ENCODE assay signal across 24 cellular contexts in genomic region chr21:45423201-45423955, GRCh38. TPM values are rescaled to one million over a fixed set of nuclear protein-coding genes. Genes with fewer than 3 reads are reported as not detected.
DNase-seq lines count a peak whose midpoint lies in the region; ATAC-seq and TF ChIP-seq lines count a peak whose summit lies in the region.
"Had no signal": no experiment of that assay in that cellular context is flagged by ENCODE, and none has a peak within 500 bp of the region (broad histone marks: within the 10 kb centered on the region; RNA-seq: fewer than 3 reads in every experiment).

No MANE protein-coding gene starts in this region.

- TF ChIP-seq POLR2A in spleen (IDR thresholded peaks at IDR 0.05) = no peak

- H3K27ac ChIP-seq in lower lobe of right lung (no peak overlapping the region), spleen (no peak overlapping the region)
- H3K27ac ChIP-seq: SJSA1, testis had no signal

- no peaks in the 10 kb centered on the region for H3K9me3 Mint-ChIP-seq in activated T-helper 2 cell treated with anti-CD3 and anti-CD28 coated beads, Interferon-gamma antibody, Interleukin-2, Interleukin-4, amounts not matched to agents 10 μg/mL and 5 μg/mL and 100 μg/mL, durations not matched to agents 14 hours and 24 hours and 36 hours
- H3K9me3 Mint-ChIP-seq: activated naive CD4-positive, alpha-beta T cell treated with anti-CD3 and anti-CD28 coated beads, Interleukin-2, amount 50 U/mL, for 72 hours; CD4-positive, alpha-beta T cell; mesothelial cell of epicardium; natural killer cell treated with Interleukin-12 subunit alpha and Interleukin-12 subunit beta and Interleukin-15 and Interleukin-18, amount 100 ng/mL, for 72 hours; stimulated activated naive B cell treated with anti-CD40 and anti-IgM and Interleukin-4, amounts not matched to agents 10 μg/mL and 1 μg/mL and 100 μg/mL, for 72 hours; T-helper 1 cell treated with Interleukin-12 subunit alpha and Interleukin-12 subunit beta and Interleukin-4 antibody, amounts not matched to agents 30 μg/mL and 1 μg/mL, for 36 hours had no signal

- H3K36me3 ChIP-seq in lower lobe of right lung (no peaks in the 10 kb centered on the region), spleen (no peaks in the 10 kb centered on the region)

- H3K27me3 Mint-ChIP-seq in activated T-helper 2 cell treated with anti-CD3 and anti-CD28 coated beads, Interferon-gamma antibody, Interleukin-2, Interleukin-4, amounts not matched to agents 10 μg/mL and 5 μg/mL and 100 μg/mL, durations not matched to agents 14 hours and 24 hours and 36 hours (ENCODE audit: low read depth) = no peaks in the 10 kb centered on the region
- H3K27me3 Mint-ChIP-seq: natural killer cell treated with Interleukin-12 subunit alpha and Interleukin-12 subunit beta and Interleukin-15 and Interleukin-18, amount 100 ng/mL, for 72 hours had no signal

- WGBS in spleen, 5 donors = 84 to 94% (median 91%) methylated on average over 15 to 23 of the region's 23 CpGs

- no peak overlapping the region for H3K27ac Mint-ChIP-seq in activated T-helper 2 cell treated with anti-CD3 and anti-CD28 coated beads, Interferon-gamma antibody, Interleukin-2, Interleukin-4, amounts not matched to agents 10 μg/mL and 5 μg/mL and 100 μg/mL, durations not matched to agents 14 hours and 24 hours and 36 hours
- H3K27ac Mint-ChIP-seq: activated naive CD4-positive, alpha-beta T cell treated with anti-CD3 and anti-CD28 coated beads, Interleukin-2, amount 50 U/mL, for 72 hours; CD4-positive, alpha-beta T cell; natural killer cell treated with Interleukin-12 subunit alpha and Interleukin-12 subunit beta and Interleukin-15 and Interleukin-18, amount 100 ng/mL, for 72 hours; stimulated activated naive B cell treated with anti-CD40 and anti-IgM and Interleukin-4, amounts not matched to agents 10 μg/mL and 1 μg/mL and 100 μg/mL, for 72 hours; T-helper 1 cell treated with Interleukin-12 subunit alpha and Interleukin-12 subunit beta and Interleukin-4 antibody, amounts not matched to agents 30 μg/mL and 1 μg/mL, for 36 hours had no signal

- peak; percentile 90 for DNase-seq in HuH-7.5 (ENCODE audit: low spot score)
- DNase-seq in epithelial cell of proximal tubule (ENCODE audit: low read depth) = no peak
- peak; percentile 35 for DNase-seq in lower lobe of right lung
- peak; percentile 36 for DNase-seq in spleen
- no peak for DNase-seq in activated T-helper 2 cell treated with anti-CD3 and anti-CD28 coated beads, Interferon-gamma antibody, Interleukin-2, Interleukin-4, amounts not matched to agents 10 μg/mL and 5 μg/mL and 100 μg/mL, durations not matched to agents 14 hours and 24 hours and 36 hours (ENCODE audit: low spot score)
- DNase-seq in NCI-H2029 (lab: John Stamatoyannopoulos, UW) = no peak
- DNase-seq: activated CD4-positive, alpha-beta T cell treated with anti-CD3 and anti-CD28 coated beads for 4 hours; CD4-positive, alpha-beta T cell; DMS53; GF-D8; NCI-H1092 treated with DMSO at 0.1 percent for 48 hours; NCI-H446 treated with DMSO at 0.1 percent for 48 hours; OCI-M1; stimulated activated CD4-positive, alpha-beta T cell treated with anti-CD3 and anti-CD28 coated beads, Interleukin-2, amount 100 ng/mL, for 24 hours; stimulated activated naive B cell treated with anti-CD40 and anti-IgM and Interleukin-4, amounts not matched to agents 10 μg/mL and 1 μg/mL and 100 μg/mL, for 72 hours; testis had no signal

- intact Hi-C loops in lower lobe of right lung (cut with DNase I) (no loop called here), spleen (cut with DNase I; ENCODE audit: low total_unique reads) (no loop called here)
- intact Hi-C loops in activated T-helper 2 cell treated with anti-CD3 and anti-CD28 coated beads, Interferon-gamma antibody, Interleukin-2, Interleukin-4, amounts not matched to agents 10 μg/mL and 5 μg/mL and 100 μg/mL, durations not matched to agents 14 hours and 24 hours and 36 hours (cut with micrococcal nuclease) = no loop called here

- H3K4me1 Mint-ChIP-seq in activated T-helper 2 cell treated with anti-CD3 and anti-CD28 coated beads, Interferon-gamma antibody, Interleukin-2, Interleukin-4, amounts not matched to agents 10 μg/mL and 5 μg/mL and 100 μg/mL, durations not matched to agents 14 hours and 24 hours and 36 hours (ENCODE audit: low read depth) = no peaks in the 10 kb centered on the region
- H3K4me1 Mint-ChIP-seq: stimulated activated naive B cell treated with anti-CD40 and anti-IgM and Interleukin-4, amounts not matched to agents 10 μg/mL and 1 μg/mL and 100 μg/mL, for 72 hours had no signal

- no peaks in the 10 kb centered on the region for H3K27me3 ChIP-seq in lower lobe of right lung (ENCODE audit: low read depth)
- H3K27me3 ChIP-seq in spleen (replicated peaks in 1 of 7) = no peaks in the 10 kb centered on the region
- H3K27me3 ChIP-seq: SJSA1, testis had no signal

- H3K4me3 Mint-ChIP-seq in activated T-helper 2 cell treated with anti-CD3 and anti-CD28 coated beads, Interferon-gamma antibody, Interleukin-2, Interleukin-4, amounts not matched to agents 10 μg/mL and 5 μg/mL and 100 μg/mL, durations not matched to agents 14 hours and 24 hours and 36 hours (ENCODE audit: low read depth) = no peak overlapping the region
- H3K4me3 Mint-ChIP-seq: CD4-positive, alpha-beta T cell; mesothelial cell of epicardium; natural killer cell treated with Interleukin-12 subunit alpha and Interleukin-12 subunit beta and Interleukin-15 and Interleukin-18, amount 100 ng/mL, for 72 hours; stimulated activated naive B cell treated with anti-CD40 and anti-IgM and Interleukin-4, amounts not matched to agents 10 μg/mL and 1 μg/mL and 100 μg/mL, for 72 hours; T-helper 1 cell treated with Interleukin-12 subunit alpha and Interleukin-12 subunit beta and Interleukin-4 antibody, amounts not matched to agents 30 μg/mL and 1 μg/mL, for 36 hours had no signal

- H3K4me1 ChIP-seq in lower lobe of right lung = no peaks in the 10 kb centered on the region
- peaks cover 0 to 16% (median 3%) of the 10 kb centered on the region in 6 donors for H3K4me1 ChIP-seq in spleen
- H3K4me1 ChIP-seq: testis had no signal

- no peaks in the 10 kb centered on the region for H3K9me3 ChIP-seq in lower lobe of right lung
- no peaks in the 10 kb centered on the region for H3K9me3 ChIP-seq in spleen
- H3K9me3 ChIP-seq: SJSA1, testis had no signal

- TF ChIP-seq CTCF in epithelial cell of proximal tubule (conservative IDR thresholded peaks at IDR 0.05; ENCODE audit: low read depth, low read length) = no peak
- TF ChIP-seq CTCF in lower lobe of right lung (IDR thresholded peaks at IDR 0.05) = no peak
- no peak for TF ChIP-seq CTCF in spleen (IDR thresholded peaks at IDR 0.05 in 8 of 11, conservative IDR thresholded peaks at IDR 0.05 in 3 of 11)

- ATAC-seq in lower lobe of right lung (no peak), GM19023 (IDR thresholded peaks at IDR 0.05; ENCODE audit: unreplicated experiment) (no peak), GM18868 (IDR thresholded peaks at IDR 0.05; ENCODE audit: unreplicated experiment) (no peak)
- ATAC-seq: activated naive CD4-positive, alpha-beta T cell treated with anti-CD3 and anti-CD28 coated beads, Interleukin-2, amount 50 U/mL, for 72 hours; natural killer cell treated with Interleukin-12 subunit alpha and Interleukin-12 subunit beta and Interleukin-15 and Interleukin-18, amount 100 ng/mL, for 72 hours; stimulated activated naive B cell treated with anti-CD40 and anti-IgM and Interleukin-4, amounts not matched to agents 10 μg/mL and 1 μg/mL and 100 μg/mL, for 72 hours had no signal

- H3K4me3 ChIP-seq in epithelial cell of proximal tubule (ENCODE audit: low read depth, low read length) = peak overlapping the region; percentile 20
- H3K4me3 ChIP-seq in lower lobe of right lung = no peak overlapping the region
- no peak overlapping the region for H3K4me3 ChIP-seq in spleen
- H3K4me3 ChIP-seq: SJSA1, skin epidermis, testis had no signal

- H3K36me3 Mint-ChIP-seq in activated T-helper 2 cell treated with anti-CD3 and anti-CD28 coated beads, Interferon-gamma antibody, Interleukin-2, Interleukin-4, amounts not matched to agents 10 μg/mL and 5 μg/mL and 100 μg/mL, durations not matched to agents 14 hours and 24 hours and 36 hours (ENCODE audit: low read depth) = no peaks in the 10 kb centered on the region
- H3K36me3 Mint-ChIP-seq: activated naive CD4-positive, alpha-beta T cell treated with anti-CD3 and anti-CD28 coated beads, Interleukin-2, amount 50 U/mL, for 72 hours; mesothelial cell of epicardium; natural killer cell treated with Interleukin-12 subunit alpha and Interleukin-12 subunit beta and Interleukin-15 and Interleukin-18, amount 100 ng/mL, for 72 hours; stimulated activated naive B cell treated with anti-CD40 and anti-IgM and Interleukin-4, amounts not matched to agents 10 μg/mL and 1 μg/mL and 100 μg/mL, for 72 hours had no signal

RNA-seq across cellular contexts. Expression of gene COL18A1, which starts 18.4 kb away (rescaled TPM):
- total RNA-seq in epithelial cell of proximal tubule (346 and 535 TPM in 2 replicates), lower lobe of right lung (45.1 TPM), spleen (100 to 1,000 TPM in 3 of 7 donors, 10 to 100 TPM in 4; 71.8 to 208 (median 99.6) TPM)
- 10 to 100 TPM; 35.0 to 66.9 (median 60.0) TPM for polyA plus RNA-seq in spleen
- 2.9 and 3.4 TPM in 2 replicates for total RNA-seq in activated T-helper 2 cell treated with anti-CD3 and anti-CD28 coated beads, Interferon-gamma antibody, Interleukin-2, Interleukin-4, amounts not matched to agents 10 μg/mL and 5 μg/mL and 100 μg/mL, durations not matched to agents 14 hours and 24 hours and 36 hours

Comparison
In these comparisons a context has a peak if more than half of its experiments do, and no peak if none do; other contexts are left out.
1. DNase-seq: peak in HuH-7.5 (single experiment), lower lobe of right lung (single experiment) and spleen (single experiment); none in epithelial cell of proximal tubule (single experiment), activated T-helper 2 cell treated with anti-CD3 and anti-CD28 coated beads, Interferon-gamma antibody, Interleukin-2, Interleukin-4, amounts not matched to agents 10 μg/mL and 5 μg/mL and 100 μg/mL, durations not matched to agents 14 hours and 24 hours and 36 hours (single experiment) and NCI-H2029 (single experiment).
2. RNA of gene COL18A1, which starts 18.4 kb away (total RNA-seq): 346 to 535 TPM in epithelial cell of proximal tubule, 71.8 to 208 TPM in spleen and 45.1 TPM in lower lobe of right lung (single experiment); 2.9 to 3.4 TPM in activated T-helper 2 cell treated with anti-CD3 and anti-CD28 coated beads, Interferon-gamma antibody, Interleukin-2, Interleukin-4, amounts not matched to agents 10 μg/mL and 5 μg/mL and 100 μg/mL, durations not matched to agents 14 hours and 24 hours and 36 hours; every median in the first group is over 10 times any median in the second.